In the genomic region with DNA sequence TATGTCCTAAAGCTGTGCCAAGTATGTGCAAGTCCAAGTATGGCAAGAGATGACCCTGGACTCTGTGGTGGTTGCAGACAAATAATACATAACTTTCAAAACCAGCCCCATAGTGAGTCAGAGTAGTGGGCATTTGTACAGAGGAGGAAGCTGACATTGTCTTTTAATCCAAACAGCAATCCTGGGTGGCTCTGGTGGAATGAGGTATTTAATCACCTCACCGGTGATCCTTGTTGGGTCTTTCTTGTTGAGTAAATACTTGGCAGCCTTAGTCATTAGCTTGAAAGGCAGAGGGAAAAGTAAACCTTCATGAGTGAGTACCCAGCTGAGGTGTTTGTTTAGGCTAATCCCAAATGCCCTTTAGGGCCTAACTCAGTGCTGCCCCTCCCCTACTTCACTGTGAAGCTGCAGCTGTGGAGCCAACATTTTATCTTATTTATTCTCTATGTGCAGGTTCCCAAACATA, we compare ENCODE assay signal across 9 cellular contexts.
DNase-seq lines count a peak whose midpoint lies in the region; ATAC-seq and TF ChIP-seq lines count a peak whose summit lies in the region.
"Had no signal": no experiment of that assay in that cellular context is flagged by ENCODE, and none has a peak within 500 bp of the region (broad histone marks: within the 10 kb centered on the region; RNA-seq: fewer than 3 reads in every experiment).

No MANE protein-coding gene starts in this region.

- WGBS in heart left ventricle, 4 donors, result 69 to 88% (median 76%) methylated on average over 1 of the region's 1 CpG

- no peak for TF ChIP-seq POLR2A in heart left ventricle (IDR thresholded peaks at IDR 0.05)

- no peaks in the 10 kb centered on the region for H3K36me3 ChIP-seq in MG63
- H3K36me3 ChIP-seq in kidney epithelial cell (ENCODE audit: control insufficient read depth, insufficient read depth, low read length), result no peaks in the 10 kb centered on the region
- H3K36me3 ChIP-seq in heart left ventricle, result no peaks in the 10 kb centered on the region

- peak; percentile 35 for TF ChIP-seq CTCF in C4-2B (conservative IDR thresholded peaks at IDR 0.05)
- TF ChIP-seq CTCF in kidney epithelial cell (IDR thresholded peaks at IDR 0.05; ENCODE audit: insufficient read depth, low read length, poor library complexity, severe bottlenecking), result peak; percentile 12
- TF ChIP-seq CTCF in heart left ventricle (IDR thresholded peaks at IDR 0.05), result no peak

- peaks cover 6% of the 10 kb centered on the region for H3K4me1 Mint-ChIP-seq in activated T-cell treated with anti-CD3 and anti-CD28 coated beads, Interleukin-2, amount 50 U/mL, for 24 hours (ENCODE audit: low read depth)

- no peaks in the 10 kb centered on the region for H3K9me3 ChIP-seq in MG63
- no peaks in the 10 kb centered on the region for H3K9me3 ChIP-seq in heart left ventricle

- peaks cover 0 to 7% (median 0%) of the 10 kb centered on the region in 12 donors for H3K4me1 ChIP-seq in heart left ventricle

- DNase-seq in MG63 (peak; percentile 82), kidney epithelial cell (ENCODE audit: low read depth) (peak; percentile 97), heart left ventricle (no peak)
- no peak for DNase-seq in activated T-cell treated with anti-CD3 and anti-CD28 coated beads, Interleukin-2, amount 50 U/mL, for 24 hours
- DNase-seq: DND-41 had no signal

- H3K27ac Mint-ChIP-seq in activated T-cell treated with anti-CD3 and anti-CD28 coated beads, Interleukin-2, amount 50 U/mL, for 24 hours, result no peak overlapping the region

- ATAC-seq in SK-N-SH treated with all-trans-retinoic acid at 6 μM for 48 hours (peak; percentile 58), GM18861 (IDR thresholded peaks at IDR 0.05; ENCODE audit: unreplicated experiment) (no peak), heart left ventricle (no peak)
- no peak for ATAC-seq in activated CD4-positive, CD25-positive, alpha-beta regulatory T cell treated with anti-CD3 and anti-CD28 coated beads, Interleukin-2, amount 50 U/mL, for 24 hours

- intact Hi-C loops in heart left ventricle (cut with DNase I), result no loop called here

- H3K27me3 ChIP-seq in MG63, result no peaks in the 10 kb centered on the region
- H3K27me3 ChIP-seq in kidney epithelial cell (ENCODE audit: control insufficient read depth, insufficient read depth, low read length), result no peaks in the 10 kb centered on the region
- no peaks in the 10 kb centered on the region for H3K27me3 ChIP-seq in heart left ventricle

- no peak overlapping the region for H3K4me3 ChIP-seq in MG63
- no peak overlapping the region for H3K4me3 ChIP-seq in kidney epithelial cell (ENCODE audit: low read depth, low read length)
- no peak overlapping the region for H3K4me3 ChIP-seq in heart left ventricle

- H3K27ac ChIP-seq in C4-2B (no peak overlapping the region), heart left ventricle (no peak overlapping the region)

- no peaks in the 10 kb centered on the region for H3K36me3 Mint-ChIP-seq in activated T-cell treated with anti-CD3 and anti-CD28 coated beads, Interleukin-2, amount 50 U/mL, for 24 hours (ENCODE audit: low read depth)

- H3K4me3 Mint-ChIP-seq in activated T-cell treated with anti-CD3 and anti-CD28 coated beads, Interleukin-2, amount 50 U/mL, for 24 hours, result no peak overlapping the region

- H3K27me3 Mint-ChIP-seq in activated T-cell treated with anti-CD3 and anti-CD28 coated beads, Interleukin-2, amount 50 U/mL, for 24 hours, result no peaks in the 10 kb centered on the region

- H3K9me3 Mint-ChIP-seq in activated T-cell treated with anti-CD3 and anti-CD28 coated beads, Interleukin-2, amount 50 U/mL, for 24 hours, result no peaks in the 10 kb centered on the region

TF ChIP-seq in SK-N-SH treated with all-trans-retinoic acid at 6 μM for 48 hours, 23 proteins besides CTCF, POLR2A, EP300 and RAD21:
- TF ChIP-seq, protein P1, sequence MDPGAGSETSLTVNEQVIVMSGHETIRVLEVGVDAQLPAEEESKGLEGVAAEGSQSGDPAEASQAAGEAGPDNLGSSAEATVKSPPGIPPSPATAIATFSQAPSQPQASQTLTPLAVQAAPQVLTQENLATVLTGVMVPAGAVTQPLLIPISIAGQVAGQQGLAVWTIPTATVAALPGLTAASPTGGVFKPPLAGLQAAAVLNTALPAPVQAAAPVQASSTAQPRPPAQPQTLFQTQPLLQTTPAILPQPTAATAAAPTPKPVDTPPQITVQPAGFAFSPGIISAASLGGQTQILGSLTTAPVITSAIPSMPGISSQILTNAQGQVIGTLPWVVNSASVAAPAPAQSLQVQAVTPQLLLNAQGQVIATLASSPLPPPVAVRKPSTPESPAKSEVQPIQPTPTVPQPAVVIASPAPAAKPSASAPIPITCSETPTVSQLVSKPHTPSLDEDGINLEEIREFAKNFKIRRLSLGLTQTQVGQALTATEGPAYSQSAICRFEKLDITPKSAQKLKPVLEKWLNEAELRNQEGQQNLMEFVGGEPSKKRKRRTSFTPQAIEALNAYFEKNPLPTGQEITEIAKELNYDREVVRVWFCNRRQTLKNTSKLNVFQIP (CRISPR knock-in tag; IDR thresholded peaks at IDR 0.05; ENCODE audit: borderline replicate concordance, low read depth), result no peak
- TF ChIP-seq ZNF8 (CRISPR knock-in tag; IDR thresholded peaks at IDR 0.05), result no peak
- TF ChIP-seq ESRRG (CRISPR knock-in tag; IDR thresholded peaks at IDR 0.05), result no peak
- TF ChIP-seq, protein P2, sequence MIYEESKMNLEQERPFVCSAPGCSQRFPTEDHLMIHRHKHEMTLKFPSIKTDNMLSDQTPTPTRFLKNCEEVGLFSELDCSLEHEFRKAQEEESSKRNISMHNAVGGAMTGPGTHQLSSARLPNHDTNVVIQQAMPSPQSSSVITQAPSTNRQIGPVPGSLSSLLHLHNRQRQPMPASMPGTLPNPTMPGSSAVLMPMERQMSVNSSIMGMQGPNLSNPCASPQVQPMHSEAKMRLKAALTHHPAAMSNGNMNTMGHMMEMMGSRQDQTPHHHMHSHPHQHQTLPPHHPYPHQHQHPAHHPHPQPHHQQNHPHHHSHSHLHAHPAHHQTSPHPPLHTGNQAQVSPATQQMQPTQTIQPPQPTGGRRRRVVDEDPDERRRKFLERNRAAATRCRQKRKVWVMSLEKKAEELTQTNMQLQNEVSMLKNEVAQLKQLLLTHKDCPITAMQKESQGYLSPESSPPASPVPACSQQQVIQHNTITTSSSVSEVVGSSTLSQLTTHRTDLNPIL (CRISPR knock-in tag; IDR thresholded peaks at IDR 0.05; ENCODE audit: low read depth), result no peak
- no peak for TF ChIP-seq ARNTL (CRISPR knock-in tag; IDR thresholded peaks at IDR 0.05; ENCODE audit: borderline replicate concordance, low read depth)
TF ChIP-seq in SK-N-SH treated with all-trans-retinoic acid at 6 μM for 48 hours: peak in this region for 0.

Comparison
In these comparisons a context has a peak if more than half of its experiments do, and no peak if none do; other contexts are left out.
1. CTCF ChIP-seq: peak in C4-2B (single experiment) and kidney epithelial cell (single experiment); none in heart left ventricle (0 of 12).
2. DNase-seq: peak in MG63 (single experiment) and kidney epithelial cell (single experiment); none in heart left ventricle (0 of 5) and activated T-cell treated with anti-CD3 and anti-CD28 coated beads, Interleukin-2, amount 50 U/mL, for 24 hours (single experiment).